1 cellular context compared by ENCODE assay signal in genomic region chr1:3776231-3777030, GRCh38.
TF ChIP-seq lines count a peak whose summit lies in the region.

No MANE protein-coding gene starts in this region.

TF ChIP-seq in K562, 482 proteins besides CTCF, POLR2A, EP300 and RAD21 (continued from another document and continues in another):
- 0 out of 2 replicates have a peak, but pooled peaks have one; percentile 7 for TF ChIP-seq MAX (CRISPR knock-in tag; IDR thresholded peaks at IDR 0.05)
- TF ChIP-seq MTF1 (CRISPR knock-in tag; IDR thresholded peaks at IDR 0.05; ENCODE audit: borderline replicate concordance), result 0 out of 2 replicates have a peak, but pooled peaks have one; percentile 19
- TF ChIP-seq ZNF274 (IDR thresholded peaks at IDR 0.05; ENCODE audit: borderline replicate concordance, low read depth, low read length), result no peak
- TF ChIP-seq ZFX (CRISPR knock-in tag; IDR thresholded peaks at IDR 0.05), result peak; percentile 52
- no peak for TF ChIP-seq HMGXB4 (CRISPR knock-in tag; IDR thresholded peaks at IDR 0.05)
- TF ChIP-seq MTA3 (IDR thresholded peaks at IDR 0.05; ENCODE audit: borderline replicate concordance), result no peak; the same call in 1 of the 2 replicates
- no peak for TF ChIP-seq NFIC (IDR thresholded peaks at IDR 0.05)
- no peak for TF ChIP-seq EHMT2 (IDR thresholded peaks at IDR 0.05)
- TF ChIP-seq MCM3 (IDR thresholded peaks at IDR 0.05), result no peak
- TF ChIP-seq ZHX1 (conservative IDR thresholded peaks at IDR 0.05; ENCODE audit: low read length), result no peak
- TF ChIP-seq MEF2D (tag; conservative IDR thresholded peaks at IDR 0.05; ENCODE audit: low read depth), result no peak
- peak; percentile 68 for TF ChIP-seq POLR2G (IDR thresholded peaks at IDR 0.05; ENCODE audit: low read depth, low read length)
- no peak for TF ChIP-seq BHLHE40 (IDR thresholded peaks at IDR 0.05; ENCODE audit: low read length)
- no peak for TF ChIP-seq PRMT5 (CRISPR knock-in tag; IDR thresholded peaks at IDR 0.05)
- no peak for TF ChIP-seq NFYB (IDR thresholded peaks at IDR 0.05; ENCODE audit: extremely low read depth, insufficient read length)
- TF ChIP-seq TSC22D4 (tag; IDR thresholded peaks at IDR 0.05), result no peak
- no peak for TF ChIP-seq ETS2 (tag; IDR thresholded peaks at IDR 0.05; ENCODE audit: borderline replicate concordance, poor library complexity, severe bottlenecking)
- no peak for TF ChIP-seq USF2 (CRISPR knock-in tag; IDR thresholded peaks at IDR 0.05)
- TF ChIP-seq E2F6 (IDR thresholded peaks at IDR 0.05; ENCODE audit: borderline replicate concordance in 1 of 2, extremely low read depth in 1 of 2, insufficient read depth in 1 of 2, insufficient read length in 1 of 2, low read depth in 1 of 2, low read length in 1 of 2, poor library complexity in 1 of 2, severe bottlenecking in 1 of 2), result no peak
- peak; percentile 8 for TF ChIP-seq RBM22 (IDR thresholded peaks at IDR 0.05; ENCODE audit: low read depth, low read length, poor library complexity, severe bottlenecking)
- TF ChIP-seq MYC (IDR thresholded peaks at IDR 0.05; ENCODE audit: low read depth, low read length), result no peak
- TF ChIP-seq MYC (CRISPR knock-in tag; IDR thresholded peaks at IDR 0.05; ENCODE audit: borderline replicate concordance, low read depth), result peak; percentile 8; the same call in 1 of the 2 replicates
- no peak for TF ChIP-seq ATF6 (CRISPR knock-in tag; IDR thresholded peaks at IDR 0.05)
- TF ChIP-seq POLR2AphosphoS2 (IDR thresholded peaks at IDR 0.05; ENCODE audit: low read length), result no peak
- TF ChIP-seq PHF21A (IDR thresholded peaks at IDR 0.05; ENCODE audit: borderline replicate concordance, low read depth), result no peak
- TF ChIP-seq IRF2 (CRISPR knock-in tag; IDR thresholded peaks at IDR 0.05), result no peak
- no peak for TF ChIP-seq CCNT2 (IDR thresholded peaks at IDR 0.05; ENCODE audit: borderline replicate concordance, extremely low read depth, insufficient read length, low read depth, low read length)
- no peak; a peak in 1 of 4 replicates for TF ChIP-seq FOXA3 (CRISPR knock-in tag; conservative IDR thresholded peaks at IDR 0.05 in 1 of 2, IDR thresholded peaks at IDR 0.05 in 1 of 2)
- TF ChIP-seq NCOA6 (IDR thresholded peaks at IDR 0.05), result no peak
- TF ChIP-seq KHSRP (IDR thresholded peaks at IDR 0.05), result no peak
- no peak for TF ChIP-seq E2F8 (IDR thresholded peaks at IDR 0.05; ENCODE audit: low read depth, partially characterized antibody)
- no peak for TF ChIP-seq PYGO2 (tag; IDR thresholded peaks at IDR 0.05)
- no peak for TF ChIP-seq YBX1 (IDR thresholded peaks at IDR 0.05)
- no peak for TF ChIP-seq ZNF609 (CRISPR knock-in tag; IDR thresholded peaks at IDR 0.05; ENCODE audit: borderline replicate concordance)
- no peak for TF ChIP-seq ZBED1 (IDR thresholded peaks at IDR 0.05)
- peak; percentile 70; the same call in 1 of the 2 replicates for TF ChIP-seq ZNF592 (IDR thresholded peaks at IDR 0.05)
- no peak for TF ChIP-seq NUFIP1 (IDR thresholded peaks at IDR 0.05; ENCODE audit: partially characterized antibody)
- TF ChIP-seq KDM5B (IDR thresholded peaks at IDR 0.05; ENCODE audit: insufficient replicate concordance, low read depth, low read length), result peak; percentile 11
